Comparison of ENCODE assay signal across 8 cellular contexts in genomic region chr10:44864637-44865288, GRCh38. TPM values are rescaled to one million over a fixed set of nuclear protein-coding genes. Genes with fewer than 3 reads are reported as not detected.
DNase-seq lines count a peak whose midpoint lies in the region; ATAC-seq, FAIRE-seq and TF ChIP-seq lines count a peak whose summit lies in the region.

No MANE protein-coding gene starts in this region.

- peak overlapping the region; percentile 21 for H3K27ac ChIP-seq in right cardiac atrium (ENCODE audit: low read length)

- peak; percentile 90 for FAIRE-seq in urothelium cell line (lab: Jason Lieb, UNC)

- peak; percentile 96 for TF ChIP-seq CTCF in GM10248 (IDR thresholded peaks at IDR 0.05; ENCODE audit: control extremely low read depth, extremely low read depth, low read depth, missing control alignments)

- H3K4me3 ChIP-seq in right cardiac atrium (ENCODE audit: low read length) = peak overlapping the region; percentile 44

- no peaks in the 10 kb centered on the region for H3K27me3 ChIP-seq in right cardiac atrium (ENCODE audit: control insufficient read depth, insufficient read depth)

- under 1% methylated on average over 42 of the region's 42 CpGs for WGBS in right cardiac atrium

- H3K9me3 ChIP-seq in right cardiac atrium (ENCODE audit: control insufficient read depth, low read length) = no peaks in the 10 kb centered on the region

- POLR2A ChIA-PET in GM10248 (lab: Yijun Ruan, JAX) = no interaction called here

- DNase-seq in GM10248 (ENCODE audit: extremely low spot score) = peak; percentile 89
- DNase-seq in NCI-H1092 treated with DMSO at 0.1 percent for 48 hours (lab: John Stamatoyannopoulos, UW) = peak; percentile 40
- DNase-seq in T-helper 2 cell = peak; percentile 51 to 75 (median 67)
- peak; percentile 25 to 95 (median 83) for DNase-seq in anterior cingulate cortex (lab: John Stamatoyannopoulos, UW)
- DNase-seq in right cardiac atrium = peak; percentile 92 to 97 (median 97)
- DNase-seq in pulmonary artery endothelial cell (ENCODE audit: low read depth, low spot score) = peak; percentile 29
- DNase-seq in urothelium cell line (ENCODE audit: low spot score) = peak; percentile 94

- CTCF ChIA-PET in GM10248 (lab: Yijun Ruan, JAX) = interaction anchor here (0.9 to 7.4 kb wide), 14 partner anchors 9 to 1194 kb away, joined by 3 to 58 read pairs (median 4); no protein-coding TSS in a partner anchor

- ATAC-seq in HG02623 (IDR thresholded peaks at IDR 0.05; ENCODE audit: unreplicated experiment) (peak; percentile 87), right cardiac atrium (peak; percentile 96 to 97)

- intact Hi-C loops in right cardiac atrium (cut with DNase I) = loop anchor here (5.0 to 10.0 kb wide), 3 partner anchors 470 to 1192 kb away; partner anchors contain the start of gene CXCL12 (in 1 of the 4)

- H3K4me1 ChIP-seq in right cardiac atrium (ENCODE audit: control insufficient read depth, insufficient read depth, low read length) = no peaks in the 10 kb centered on the region

RNA-seq across cellular contexts. Expression of gene TMEM72, which starts 46.4 kb away (rescaled TPM):
- total RNA-seq in right cardiac atrium = under 1 TPM in 3 of 4 donors, not detected in 1; 0.23 to 0.71 (median 0.29) TPM
- polyA plus RNA-seq in right cardiac atrium = 0.14 TPM
- total RNA-seq in pulmonary artery endothelial cell = not detected in 2 replicates

Comparison
In these comparisons a context has a peak if more than half of its experiments do, and no peak if none do; other contexts are left out.
1. Peak in every context shown above with its lines: DNase-seq, ATAC-seq, H3K4me3 ChIP-seq and H3K27ac ChIP-seq.
2. DNase-seq: peak in every context shown above with its lines; median percentile 97 in right cardiac atrium; 94 in urothelium cell line; 89 in GM10248; 83 in anterior cingulate cortex; 67 in T-helper 2 cell; 40 in NCI-H1092 treated with DMSO at 0.1 percent for 48 hours; 29 in pulmonary artery endothelial cell.